ENCODE assay signal across 8 cellular contexts in genomic region chr18:68840554-68841263, GRCh38. TPM values are rescaled to one million over a fixed set of nuclear protein-coding genes. Genes with fewer than 3 reads are reported as not detected.
DNase-seq lines count a peak whose midpoint lies in the region; ATAC-seq and TF ChIP-seq lines count a peak whose summit lies in the region.

No MANE protein-coding gene starts in this region.

- no peaks in the 10 kb centered on the region for H3K27me3 ChIP-seq in lower lobe of right lung (ENCODE audit: low read depth)
- no peaks in the 10 kb centered on the region for H3K27me3 ChIP-seq in prostate gland (replicated peaks; ENCODE audit: insufficient read depth)

- H3K9me3 ChIP-seq in lower lobe of right lung (no peaks in the 10 kb centered on the region), prostate gland (no peaks in the 10 kb centered on the region)

- H3K36me3 ChIP-seq in lower lobe of right lung (no peaks in the 10 kb centered on the region), prostate gland (no peaks in the 10 kb centered on the region)

- peaks cover 15% of the 10 kb centered on the region for H3K4me1 ChIP-seq in lower lobe of right lung
- no peaks in the 10 kb centered on the region for H3K4me1 ChIP-seq in prostate gland (replicated peaks)

- DNase-seq in AG20443 (ENCODE audit: low spot score) (peak; percentile 60), KBM-7 (peak; percentile 48), cardiac fibroblast (ENCODE audit: low read depth in 2 of 2) (peak; percentile 94 to 98), lower lobe of right lung (no peak), prostate gland (ENCODE audit: low spot score) (no peak), T-helper 1 cell (no peak)

- in situ Hi-C loops in KBM-7 (cut with MboI; ENCODE audit: low pct_unique_long_range_greater_than_20kb, low sequenced_read_pairs) = no loop called here

- ATAC-seq in lower lobe of right lung (peak; percentile 56 to 59), HG02973 (IDR thresholded peaks at IDR 0.05; ENCODE audit: unreplicated experiment) (no peak), GM21786 (IDR thresholded peaks at IDR 0.05; ENCODE audit: unreplicated experiment) (no peak)

- intact Hi-C loops in lower lobe of right lung (cut with DNase I) = no loop called here
- intact Hi-C loops in prostate gland (cut with DNase I) = no loop called here

- WGBS in prostate gland = 68% methylated on average over 7 of the region's 7 CpGs

- no peak overlapping the region for H3K4me3 ChIP-seq in cardiac fibroblast (replicated peaks in 1 of 2; ENCODE audit: low read depth in 2 of 2, low read length in 2 of 2)
- no peak overlapping the region for H3K4me3 ChIP-seq in lower lobe of right lung
- H3K4me3 ChIP-seq in prostate gland = no peak overlapping the region

- H3K27ac ChIP-seq in lower lobe of right lung = no peak overlapping the region
- no peak overlapping the region for H3K27ac ChIP-seq in prostate gland

- TF ChIP-seq CTCF in cardiac fibroblast (IDR thresholded peaks at IDR 0.05; ENCODE audit: low read depth, low read length) = no peak
- TF ChIP-seq CTCF in lower lobe of right lung (IDR thresholded peaks at IDR 0.05) = no peak
- TF ChIP-seq CTCF in prostate gland (IDR thresholded peaks at IDR 0.05) = no peak

- no peak for TF ChIP-seq POLR2A in prostate gland (IDR thresholded peaks at IDR 0.05)

RNA-seq across cellular contexts. Expression of gene CCDC102B, which starts 42.8 kb away (rescaled TPM):
- total RNA-seq in lower lobe of right lung = 29.4 TPM
- 10 to 100 TPM in 1 of 2 donors, 1 to 10 TPM in 1; 2.9 to 16.5 TPM for total RNA-seq in prostate gland

Comparison
In these comparisons a context has a peak if more than half of its experiments do, and no peak if none do; other contexts are left out.
1. DNase-seq: peak in AG20443 (single experiment), KBM-7 (single experiment) and cardiac fibroblast (2 of 2); none in lower lobe of right lung (single experiment), prostate gland (single experiment) and T-helper 1 cell (0 of 5).
2. ATAC-seq: peak in lower lobe of right lung (2 of 2); none in HG02973 (single experiment) and GM21786 (single experiment).